In the genomic region with DNA sequence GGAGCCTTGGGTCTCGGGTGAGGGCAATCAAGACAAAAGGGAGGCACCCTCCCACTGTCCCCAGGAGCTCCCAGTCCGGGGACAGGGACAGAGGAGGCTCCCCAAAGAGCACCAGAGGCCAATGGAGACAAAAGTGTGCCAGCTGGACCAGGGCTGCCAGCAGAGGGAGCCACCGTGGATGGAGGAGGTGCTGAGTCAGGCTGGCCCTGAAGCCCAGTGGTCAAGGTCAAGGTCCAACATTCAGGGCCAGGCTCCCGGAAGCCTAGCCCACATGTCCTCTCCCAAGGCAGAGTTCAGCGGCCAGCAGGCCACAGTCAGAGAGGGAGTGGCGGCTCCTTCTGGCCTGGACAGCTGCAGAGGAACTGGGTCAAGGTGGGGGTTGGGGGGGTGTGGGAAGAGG, we compare ENCODE assay signal across 1 cellular context.
TF ChIP-seq lines count a peak whose summit lies in the region.

No MANE protein-coding gene starts in this region.

TF ChIP-seq in HepG2, 621 proteins besides CTCF, POLR2A, EP300 and RAD21 (continued from another document and continues in another):
- TF ChIP-seq, protein P1, sequence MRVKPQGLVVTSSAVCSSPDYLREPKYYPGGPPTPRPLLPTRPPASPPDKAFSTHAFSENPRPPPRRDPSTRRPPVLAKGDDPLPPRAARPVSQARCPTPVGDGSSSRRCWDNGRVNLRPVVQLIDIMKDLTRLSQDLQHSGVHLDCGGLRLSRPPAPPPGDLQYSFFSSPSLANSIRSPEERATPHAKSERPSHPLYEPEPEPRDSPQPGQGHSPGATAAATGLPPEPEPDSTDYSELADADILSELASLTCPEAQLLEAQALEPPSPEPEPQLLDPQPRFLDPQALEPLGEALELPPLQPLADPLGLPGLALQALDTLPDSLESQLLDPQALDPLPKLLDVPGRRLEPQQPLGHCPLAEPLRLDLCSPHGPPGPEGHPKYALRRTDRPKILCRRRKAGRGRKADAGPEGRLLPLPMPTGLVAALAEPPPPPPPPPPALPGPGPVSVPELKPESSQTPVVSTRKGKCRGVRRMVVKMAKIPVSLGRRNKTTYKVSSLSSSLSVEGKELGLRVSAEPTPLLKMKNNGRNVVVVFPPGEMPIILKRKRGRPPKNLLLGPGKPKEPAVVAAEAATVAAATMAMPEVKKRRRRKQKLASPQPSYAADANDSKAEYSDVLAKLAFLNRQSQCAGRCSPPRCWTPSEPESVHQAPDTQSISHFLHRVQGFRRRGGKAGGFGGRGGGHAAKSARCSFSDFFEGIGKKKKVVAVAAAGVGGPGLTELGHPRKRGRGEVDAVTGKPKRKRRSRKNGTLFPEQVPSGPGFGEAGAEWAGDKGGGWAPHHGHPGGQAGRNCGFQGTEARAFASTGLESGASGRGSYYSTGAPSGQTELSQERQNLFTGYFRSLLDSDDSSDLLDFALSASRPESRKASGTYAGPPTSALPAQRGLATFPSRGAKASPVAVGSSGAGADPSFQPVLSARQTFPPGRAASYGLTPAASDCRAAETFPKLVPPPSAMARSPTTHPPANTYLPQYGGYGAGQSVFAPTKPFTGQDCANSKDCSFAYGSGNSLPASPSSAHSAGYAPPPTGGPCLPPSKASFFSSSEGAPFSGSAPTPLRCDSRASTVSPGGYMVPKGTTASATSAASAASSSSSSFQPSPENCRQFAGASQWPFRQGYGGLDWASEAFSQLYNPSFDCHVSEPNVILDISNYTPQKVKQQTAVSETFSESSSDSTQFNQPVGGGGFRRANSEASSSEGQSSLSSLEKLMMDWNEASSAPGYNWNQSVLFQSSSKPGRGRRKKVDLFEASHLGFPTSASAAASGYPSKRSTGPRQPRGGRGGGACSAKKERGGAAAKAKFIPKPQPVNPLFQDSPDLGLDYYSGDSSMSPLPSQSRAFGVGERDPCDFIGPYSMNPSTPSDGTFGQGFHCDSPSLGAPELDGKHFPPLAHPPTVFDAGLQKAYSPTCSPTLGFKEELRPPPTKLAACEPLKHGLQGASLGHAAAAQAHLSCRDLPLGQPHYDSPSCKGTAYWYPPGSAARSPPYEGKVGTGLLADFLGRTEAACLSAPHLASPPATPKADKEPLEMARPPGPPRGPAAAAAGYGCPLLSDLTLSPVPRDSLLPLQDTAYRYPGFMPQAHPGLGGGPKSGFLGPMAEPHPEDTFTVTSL (CRISPR knock-in tag; IDR thresholded peaks at IDR 0.05; ENCODE audit: borderline replicate concordance), result no peak
- TF ChIP-seq, protein P2, sequence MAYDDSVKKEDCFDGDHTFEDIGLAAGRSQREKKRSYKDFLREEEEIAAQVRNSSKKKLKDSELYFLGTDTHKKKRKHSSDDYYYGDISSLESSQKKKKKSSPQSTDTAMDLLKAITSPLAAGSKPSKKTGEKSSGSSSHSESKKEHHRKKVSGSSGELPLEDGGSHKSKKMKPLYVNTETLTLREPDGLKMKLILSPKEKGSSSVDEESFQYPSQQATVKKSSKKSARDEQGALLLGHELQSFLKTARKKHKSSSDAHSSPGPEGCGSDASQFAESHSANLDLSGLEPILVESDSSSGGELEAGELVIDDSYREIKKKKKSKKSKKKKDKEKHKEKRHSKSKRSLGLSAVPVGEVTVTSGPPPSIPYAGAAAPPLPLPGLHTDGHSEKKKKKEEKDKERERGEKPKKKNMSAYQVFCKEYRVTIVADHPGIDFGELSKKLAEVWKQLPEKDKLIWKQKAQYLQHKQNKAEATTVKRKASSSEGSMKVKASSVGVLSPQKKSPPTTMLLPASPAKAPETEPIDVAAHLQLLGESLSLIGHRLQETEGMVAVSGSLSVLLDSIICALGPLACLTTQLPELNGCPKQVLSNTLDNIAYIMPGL (CRISPR knock-in tag; IDR thresholded peaks at IDR 0.05; ENCODE audit: borderline replicate concordance in 1 of 2, low read depth in 1 of 2), result peak; percentile 52 to 80; a peak in 3 of 4 replicates
- TF ChIP-seq RFXANK (CRISPR knock-in tag; IDR thresholded peaks at IDR 0.05), result no peak
- TF ChIP-seq ZNF781 (CRISPR knock-in tag; IDR thresholded peaks at IDR 0.05; ENCODE audit: borderline replicate concordance, not compliant biosample characterization), result no peak
- TF ChIP-seq PATZ1 (CRISPR knock-in tag; IDR thresholded peaks at IDR 0.05), result peak; percentile 65; the same call in 1 of the 2 replicates
- peak; percentile 77; the same call in 1 of the 2 replicates for TF ChIP-seq HDAC2 (CRISPR knock-in tag; IDR thresholded peaks at IDR 0.05)
- no peak for TF ChIP-seq TCF12 (IDR thresholded peaks at IDR 0.05)
- 0 out of 2 replicates have a peak, but pooled peaks have one; percentile 24 for TF ChIP-seq TCF12 (CRISPR knock-in tag; IDR thresholded peaks at IDR 0.05)
- peak; percentile 99 for TF ChIP-seq RARA (CRISPR knock-in tag; IDR thresholded peaks at IDR 0.05)
- 0 out of 2 replicates have a peak, but pooled peaks have one; percentile 57 for TF ChIP-seq NFKBIZ (CRISPR knock-in tag; IDR thresholded peaks at IDR 0.05)
- no peak for TF ChIP-seq IKZF1 (IDR thresholded peaks at IDR 0.05)
- peak; percentile 86 for TF ChIP-seq SALL1 (CRISPR knock-in tag; IDR thresholded peaks at IDR 0.05)
- TF ChIP-seq, protein P3, sequence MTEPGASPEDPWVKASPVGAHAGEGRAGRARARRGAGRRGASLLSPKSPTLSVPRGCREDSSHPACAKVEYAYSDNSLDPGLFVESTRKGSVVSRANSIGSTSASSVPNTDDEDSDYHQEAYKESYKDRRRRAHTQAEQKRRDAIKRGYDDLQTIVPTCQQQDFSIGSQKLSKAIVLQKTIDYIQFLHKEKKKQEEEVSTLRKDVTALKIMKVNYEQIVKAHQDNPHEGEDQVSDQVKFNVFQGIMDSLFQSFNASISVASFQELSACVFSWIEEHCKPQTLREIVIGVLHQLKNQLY (CRISPR knock-in tag; IDR thresholded peaks at IDR 0.05), result 0 out of 2 replicates have a peak, but pooled peaks have one; percentile 65
- peak; percentile 83 for TF ChIP-seq BCL6 (CRISPR knock-in tag; IDR thresholded peaks at IDR 0.05)
- TF ChIP-seq RFX5 (IDR thresholded peaks at IDR 0.05; ENCODE audit: low read depth, low read length), result no peak
- TF ChIP-seq ZNF749 (CRISPR knock-in tag; IDR thresholded peaks at IDR 0.05; ENCODE audit: borderline replicate concordance), result no peak
- TF ChIP-seq MXI1 (IDR thresholded peaks at IDR 0.05; ENCODE audit: borderline replicate concordance, low read depth, low read length), result peak; percentile 75; the same call in 1 of the 3 replicates
- TF ChIP-seq, protein P4, sequence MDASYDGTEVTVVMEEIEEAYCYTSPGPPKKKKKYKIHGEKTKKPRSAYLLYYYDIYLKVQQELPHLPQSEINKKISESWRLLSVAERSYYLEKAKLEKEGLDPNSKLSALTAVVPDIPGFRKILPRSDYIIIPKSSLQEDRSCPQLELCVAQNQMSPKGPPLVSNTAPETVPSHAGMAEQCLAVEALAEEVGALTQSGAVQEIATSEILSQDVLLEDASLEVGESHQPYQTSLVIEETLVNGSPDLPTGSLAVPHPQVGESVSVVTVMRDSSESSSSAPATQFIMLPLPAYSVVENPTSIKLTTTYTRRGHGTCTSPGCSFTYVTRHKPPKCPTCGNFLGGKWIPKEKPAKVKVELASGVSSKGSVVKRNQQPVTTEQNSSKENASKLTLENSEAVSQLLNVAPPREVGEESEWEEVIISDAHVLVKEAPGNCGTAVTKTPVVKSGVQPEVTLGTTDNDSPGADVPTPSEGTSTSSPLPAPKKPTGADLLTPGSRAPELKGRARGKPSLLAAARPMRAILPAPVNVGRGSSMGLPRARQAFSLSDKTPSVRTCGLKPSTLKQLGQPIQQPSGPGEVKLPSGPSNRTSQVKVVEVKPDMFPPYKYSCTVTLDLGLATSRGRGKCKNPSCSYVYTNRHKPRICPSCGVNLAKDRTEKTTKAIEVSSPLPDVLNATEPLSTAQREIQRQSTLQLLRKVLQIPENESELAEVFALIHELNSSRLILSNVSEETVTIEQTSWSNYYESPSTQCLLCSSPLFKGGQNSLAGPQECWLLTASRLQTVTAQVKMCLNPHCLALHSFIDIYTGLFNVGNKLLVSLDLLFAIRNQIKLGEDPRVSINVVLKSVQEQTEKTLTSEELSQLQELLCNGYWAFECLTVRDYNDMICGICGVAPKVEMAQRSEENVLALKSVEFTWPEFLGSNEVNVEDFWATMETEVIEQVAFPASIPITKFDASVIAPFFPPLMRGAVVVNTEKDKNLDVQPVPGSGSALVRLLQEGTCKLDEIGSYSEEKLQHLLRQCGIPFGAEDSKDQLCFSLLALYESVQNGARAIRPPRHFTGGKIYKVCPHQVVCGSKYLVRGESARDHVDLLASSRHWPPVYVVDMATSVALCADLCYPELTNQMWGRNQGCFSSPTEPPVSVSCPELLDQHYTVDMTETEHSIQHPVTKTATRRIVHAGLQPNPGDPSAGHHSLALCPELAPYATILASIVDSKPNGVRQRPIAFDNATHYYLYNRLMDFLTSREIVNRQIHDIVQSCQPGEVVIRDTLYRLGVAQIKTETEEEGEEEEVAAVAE (CRISPR knock-in tag; IDR thresholded peaks at IDR 0.05; ENCODE audit: borderline replicate concordance), result no peak
- peak; percentile 70; the same call in 1 of the 2 replicates for TF ChIP-seq GATAD2A (CRISPR knock-in tag; IDR thresholded peaks at IDR 0.05)
- 0 out of 2 replicates have a peak, but pooled peaks have one; percentile 19 for TF ChIP-seq KDM6A (CRISPR knock-in tag; IDR thresholded peaks at IDR 0.05; ENCODE audit: low read depth)
- no peak for TF ChIP-seq NR3C1 (CRISPR knock-in tag; IDR thresholded peaks at IDR 0.05)
- peak; percentile 31 for TF ChIP-seq GABPA (IDR thresholded peaks at IDR 0.05; ENCODE audit: low read depth, low read length)
- peak; percentile 73 for TF ChIP-seq GABPA (CRISPR knock-in tag; IDR thresholded peaks at IDR 0.05; ENCODE audit: low read depth)
- TF ChIP-seq PLRG1 (conservative IDR thresholded peaks at IDR 0.05), result no peak
- TF ChIP-seq ZNF879 (CRISPR knock-in tag; IDR thresholded peaks at IDR 0.05), result no peak
- no peak for TF ChIP-seq FOXJ3 (CRISPR knock-in tag; IDR thresholded peaks at IDR 0.05; ENCODE audit: borderline replicate concordance)
- TF ChIP-seq, protein P5, sequence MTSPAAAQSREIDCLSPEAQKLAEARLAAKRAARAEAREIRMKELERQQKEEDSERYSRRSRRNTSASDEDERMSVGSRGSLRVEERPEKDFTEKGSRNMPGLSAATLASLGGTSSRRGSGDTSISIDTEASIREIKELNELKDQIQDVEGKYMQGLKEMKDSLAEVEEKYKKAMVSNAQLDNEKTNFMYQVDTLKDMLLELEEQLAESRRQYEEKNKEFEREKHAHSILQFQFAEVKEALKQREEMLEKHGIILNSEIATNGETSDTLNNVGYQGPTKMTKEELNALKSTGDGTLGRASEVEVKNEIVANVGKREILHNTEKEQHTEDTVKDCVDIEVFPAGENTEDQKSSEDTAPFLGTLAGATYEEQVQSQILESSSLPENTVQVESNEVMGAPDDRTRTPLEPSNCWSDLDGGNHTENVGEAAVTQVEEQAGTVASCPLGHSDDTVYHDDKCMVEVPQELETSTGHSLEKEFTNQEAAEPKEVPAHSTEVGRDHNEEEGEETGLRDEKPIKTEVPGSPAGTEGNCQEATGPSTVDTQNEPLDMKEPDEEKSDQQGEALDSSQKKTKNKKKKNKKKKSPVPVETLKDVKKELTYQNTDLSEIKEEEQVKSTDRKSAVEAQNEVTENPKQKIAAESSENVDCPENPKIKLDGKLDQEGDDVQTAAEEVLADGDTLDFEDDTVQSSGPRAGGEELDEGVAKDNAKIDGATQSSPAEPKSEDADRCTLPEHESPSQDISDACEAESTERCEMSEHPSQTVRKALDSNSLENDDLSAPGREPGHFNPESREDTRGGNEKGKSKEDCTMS (CRISPR knock-in tag; conservative IDR thresholded peaks at IDR 0.05), result no peak
- no peak for TF ChIP-seq HHEX (CRISPR knock-in tag; IDR thresholded peaks at IDR 0.05)
- TF ChIP-seq, protein P6, sequence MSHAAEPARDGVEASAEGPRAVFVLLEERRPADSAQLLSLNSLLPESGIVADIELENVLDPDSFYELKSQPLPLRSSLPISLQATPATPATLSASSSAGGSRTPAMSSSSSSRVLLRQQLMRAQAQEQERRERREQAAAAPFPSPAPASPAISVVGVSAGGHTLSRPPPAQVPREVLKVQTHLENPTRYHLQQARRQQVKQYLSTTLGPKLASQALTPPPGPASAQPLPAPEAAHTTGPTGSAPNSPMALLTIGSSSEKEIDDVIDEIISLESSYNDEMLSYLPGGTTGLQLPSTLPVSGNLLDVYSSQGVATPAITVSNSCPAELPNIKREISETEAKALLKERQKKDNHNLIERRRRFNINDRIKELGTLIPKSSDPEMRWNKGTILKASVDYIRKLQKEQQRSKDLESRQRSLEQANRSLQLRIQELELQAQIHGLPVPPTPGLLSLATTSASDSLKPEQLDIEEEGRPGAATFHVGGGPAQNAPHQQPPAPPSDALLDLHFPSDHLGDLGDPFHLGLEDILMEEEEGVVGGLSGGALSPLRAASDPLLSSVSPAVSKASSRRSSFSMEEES (CRISPR knock-in tag; IDR thresholded peaks at IDR 0.05), result peak; percentile 56; the same call in 1 of the 2 replicates
- TF ChIP-seq CBX5 (CRISPR knock-in tag; IDR thresholded peaks at IDR 0.05; ENCODE audit: borderline replicate concordance), result peak; percentile 60; the same call in 1 of the 2 replicates
- no peak for TF ChIP-seq SCMH1 (CRISPR knock-in tag; IDR thresholded peaks at IDR 0.05; ENCODE audit: borderline replicate concordance)
- TF ChIP-seq ZNF512B (CRISPR knock-in tag; IDR thresholded peaks at IDR 0.05; ENCODE audit: borderline replicate concordance), result 0 out of 2 replicates have a peak, but pooled peaks have one; percentile 49
- TF ChIP-seq ETV5 (CRISPR knock-in tag; IDR thresholded peaks at IDR 0.05; ENCODE audit: borderline replicate concordance), result peak; percentile 93
- TF ChIP-seq ZNF780A (CRISPR knock-in tag; IDR thresholded peaks at IDR 0.05), result no peak
